1 cellular context compared by ENCODE assay signal in the genomic region with DNA sequence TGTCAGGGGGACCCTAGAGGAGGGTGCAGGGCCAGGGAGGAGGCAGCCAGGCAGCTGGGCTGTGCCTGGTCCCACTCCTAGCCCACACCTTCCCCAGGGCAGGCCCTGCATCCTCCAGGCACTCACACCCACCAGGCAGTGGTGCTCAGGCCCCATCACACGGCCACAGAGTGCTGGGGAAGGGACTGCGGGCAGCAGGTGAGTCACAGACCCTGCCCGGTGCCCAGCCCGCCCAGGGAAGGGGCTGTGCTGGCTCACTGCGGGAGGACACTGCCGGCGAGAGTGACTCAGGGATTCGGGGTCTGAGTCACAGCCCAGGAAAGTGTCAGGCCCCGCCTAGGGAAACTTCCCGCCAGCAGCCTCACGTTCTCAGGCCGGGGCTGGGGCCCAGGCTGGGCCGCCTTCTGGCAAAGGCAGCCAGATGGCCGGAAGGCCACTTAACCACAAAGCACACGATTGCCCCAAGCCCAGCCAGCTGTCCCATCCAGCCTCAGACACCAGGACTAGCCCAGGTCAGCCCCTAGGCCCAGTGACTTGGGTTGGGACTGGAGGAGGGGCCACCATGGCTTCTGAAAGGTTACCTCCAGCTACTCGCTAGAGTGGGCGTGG.
TF ChIP-seq lines count a peak whose summit lies in the region.

No MANE protein-coding gene starts in this region.

TF ChIP-seq in HEK293, 187 proteins besides CTCF, POLR2A, EP300 and RAD21 (continued from another document):
- TF ChIP-seq, protein P1, sequence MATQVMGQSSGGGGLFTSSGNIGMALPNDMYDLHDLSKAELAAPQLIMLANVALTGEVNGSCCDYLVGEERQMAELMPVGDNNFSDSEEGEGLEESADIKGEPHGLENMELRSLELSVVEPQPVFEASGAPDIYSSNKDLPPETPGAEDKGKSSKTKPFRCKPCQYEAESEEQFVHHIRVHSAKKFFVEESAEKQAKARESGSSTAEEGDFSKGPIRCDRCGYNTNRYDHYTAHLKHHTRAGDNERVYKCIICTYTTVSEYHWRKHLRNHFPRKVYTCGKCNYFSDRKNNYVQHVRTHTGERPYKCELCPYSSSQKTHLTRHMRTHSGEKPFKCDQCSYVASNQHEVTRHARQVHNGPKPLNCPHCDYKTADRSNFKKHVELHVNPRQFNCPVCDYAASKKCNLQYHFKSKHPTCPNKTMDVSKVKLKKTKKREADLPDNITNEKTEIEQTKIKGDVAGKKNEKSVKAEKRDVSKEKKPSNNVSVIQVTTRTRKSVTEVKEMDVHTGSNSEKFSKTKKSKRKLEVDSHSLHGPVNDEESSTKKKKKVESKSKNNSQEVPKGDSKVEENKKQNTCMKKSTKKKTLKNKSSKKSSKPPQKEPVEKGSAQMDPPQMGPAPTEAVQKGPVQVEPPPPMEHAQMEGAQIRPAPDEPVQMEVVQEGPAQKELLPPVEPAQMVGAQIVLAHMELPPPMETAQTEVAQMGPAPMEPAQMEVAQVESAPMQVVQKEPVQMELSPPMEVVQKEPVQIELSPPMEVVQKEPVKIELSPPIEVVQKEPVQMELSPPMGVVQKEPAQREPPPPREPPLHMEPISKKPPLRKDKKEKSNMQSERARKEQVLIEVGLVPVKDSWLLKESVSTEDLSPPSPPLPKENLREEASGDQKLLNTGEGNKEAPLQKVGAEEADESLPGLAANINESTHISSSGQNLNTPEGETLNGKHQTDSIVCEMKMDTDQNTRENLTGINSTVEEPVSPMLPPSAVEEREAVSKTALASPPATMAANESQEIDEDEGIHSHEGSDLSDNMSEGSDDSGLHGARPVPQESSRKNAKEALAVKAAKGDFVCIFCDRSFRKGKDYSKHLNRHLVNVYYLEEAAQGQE (tag by site-specific recombination; IDR thresholded peaks at IDR 0.05), result no peak
- TF ChIP-seq PBX3 (CRISPR knock-in tag; IDR thresholded peaks at IDR 0.05) (no peak), GLIS1 (tag by site-specific recombination; IDR thresholded peaks at IDR 0.05) (peak; percentile 49; the same call in 1 of the 2 replicates), ZNF555 (tag by site-specific recombination; conservative IDR thresholded peaks at IDR 0.05) (no peak), ZNF155 (tag by site-specific recombination; IDR thresholded peaks at IDR 0.05) (no peak), YY1 (tag by site-specific recombination; IDR thresholded peaks at IDR 0.05) (no peak), ZNF391 (tag by site-specific recombination; IDR thresholded peaks at IDR 0.05; ENCODE audit: borderline replicate concordance, low read depth) (no peak), ZNF658 (tag by site-specific recombination; IDR thresholded peaks at IDR 0.05) (no peak), ZFHX2 (tag by site-specific recombination; conservative IDR thresholded peaks at IDR 0.05) (peak; percentile 70), OVOL3 (tag by site-specific recombination; IDR thresholded peaks at IDR 0.05) (no peak), ZNF19 (tag by site-specific recombination; IDR thresholded peaks at IDR 0.05; ENCODE audit: low read depth) (no peak), ZNF747 (tag by site-specific recombination; IDR thresholded peaks at IDR 0.05) (no peak), ZNF146 (tag by site-specific recombination; IDR thresholded peaks at IDR 0.05) (no peak), ZNF239 (tag by site-specific recombination; IDR thresholded peaks at IDR 0.05) (no peak), HOXD13 (CRISPR knock-in tag; IDR thresholded peaks at IDR 0.05; ENCODE audit: borderline replicate concordance) (no peak), ZNF677 (tag by site-specific recombination; IDR thresholded peaks at IDR 0.05) (no peak), ZNF558 (tag by site-specific recombination; IDR thresholded peaks at IDR 0.05) (no peak)
